Comparison of ENCODE assay signal across 11 cellular contexts in the genomic region with DNA sequence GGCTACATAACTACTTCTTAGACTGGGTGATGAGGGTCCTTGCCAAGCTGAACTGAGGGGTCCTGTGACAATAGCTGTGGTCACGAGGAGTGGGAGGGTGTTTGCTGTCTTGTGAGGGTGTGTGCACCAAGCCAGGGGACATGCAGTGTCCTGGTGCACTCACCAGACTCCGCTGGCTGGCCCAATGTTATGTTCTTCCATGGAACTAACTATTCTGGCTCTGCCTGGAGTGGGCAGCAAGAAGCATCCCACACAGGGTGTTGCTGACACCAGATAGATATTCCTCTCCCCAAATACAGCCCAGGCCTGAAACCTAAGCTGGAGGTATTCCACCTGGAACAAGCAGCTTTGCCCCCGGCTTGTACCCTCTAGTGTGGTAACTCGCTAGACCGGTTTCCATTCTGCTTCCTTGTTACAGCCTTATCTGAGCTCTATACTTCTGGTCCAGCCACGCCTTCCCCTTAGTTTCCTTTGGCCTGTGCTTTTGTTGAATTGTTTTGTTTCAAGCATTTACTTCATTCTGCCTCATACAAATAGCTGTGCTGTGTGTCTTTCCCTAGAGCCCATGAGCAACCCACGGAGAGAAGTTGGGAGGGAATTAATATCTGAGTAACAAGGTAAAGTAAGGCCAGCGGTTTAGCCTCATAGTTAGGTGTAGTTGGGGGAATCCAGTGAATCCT. TPM values are rescaled to one million over a fixed set of nuclear protein-coding genes. Genes with fewer than 3 reads are reported as not detected.
DNase-seq lines count a peak whose midpoint lies in the region; ATAC-seq and TF ChIP-seq lines count a peak whose summit lies in the region.
"Had no signal": no experiment of that assay in that cellular context is flagged by ENCODE, and none has a peak within 500 bp of the region (broad histone marks: within the 10 kb centered on the region; RNA-seq: fewer than 3 reads in every experiment).

No MANE protein-coding gene starts in this region.

- no peaks in the 10 kb centered on the region for H4K20me1 ChIP-seq in MM.1S (ENCODE audit: insufficient read depth, low read length)

- H3K9me3 Mint-ChIP-seq in CD4-positive, CD25-positive, alpha-beta regulatory T cell, result no peaks in the 10 kb centered on the region
- no peaks in the 10 kb centered on the region for H3K9me3 Mint-ChIP-seq in central memory CD8-positive, alpha-beta T cell
- H3K9me3 Mint-ChIP-seq in naive B cell, result no peaks in the 10 kb centered on the region
- H3K9me3 Mint-ChIP-seq: brain had no signal

- H3K36me3 ChIP-seq in CD4-positive, CD25-positive, alpha-beta regulatory T cell (ENCODE audit: control insufficient read depth, insufficient read depth, low read length), result no peaks in the 10 kb centered on the region
- no peaks in the 10 kb centered on the region for H3K36me3 ChIP-seq in MM.1S (replicated peaks; ENCODE audit: insufficient read depth, low read length)

- H3K9me3 ChIP-seq in CD4-positive, CD25-positive, alpha-beta regulatory T cell (ENCODE audit: control insufficient read depth in 2 of 2, low read length in 2 of 2), result no peaks in the 10 kb centered on the region
- no peaks in the 10 kb centered on the region for H3K9me3 ChIP-seq in MM.1S (replicated peaks; ENCODE audit: insufficient read depth, low read length)

- peak overlapping the region; percentile 55 for H3K9ac ChIP-seq in MM.1S (ENCODE audit: low read length)

- no peak for ATAC-seq in CD4-positive, CD25-positive, alpha-beta regulatory T cell (ENCODE audit: low read depth in 2 of 2)
- no peak for ATAC-seq in central memory CD8-positive, alpha-beta T cell (replicated peaks; ENCODE audit: extremely low read depth, poor library complexity, severe bottlenecking)
- no peak for ATAC-seq in naive B cell (ENCODE audit: low read depth in 2 of 2)

- intact Hi-C loops in posterior cingulate gyrus (cut with DNase I), result no loop called here

- H3K4me1 ChIP-seq in CD4-positive, CD25-positive, alpha-beta regulatory T cell (ENCODE audit: control insufficient read depth, insufficient read depth, low read length, poor library complexity, severe bottlenecking), result no peaks in the 10 kb centered on the region
- H3K4me1 ChIP-seq in MM.1S (ENCODE audit: low read length), result peaks cover 28% of the 10 kb centered on the region

- no peaks in the 10 kb centered on the region for H3K9me2 ChIP-seq in MM.1S (replicated peaks; ENCODE audit: insufficient read depth, low read length)

- no peak overlapping the region for H3K4me3 ChIP-seq in CD4-positive, CD25-positive, alpha-beta regulatory T cell (ENCODE audit: low read depth, low read length)
- H3K4me3 ChIP-seq in MM.1S (ENCODE audit: low read length), result no peak overlapping the region

- H3F3A ChIP-seq in MM.1S (ENCODE audit: insufficient read depth, low read length), result peaks cover 16% of the 10 kb centered on the region

- peaks cover 7% of the 10 kb centered on the region for H3K27me3 Mint-ChIP-seq in CD4-positive, CD25-positive, alpha-beta regulatory T cell
- H3K27me3 Mint-ChIP-seq in central memory CD8-positive, alpha-beta T cell, result no peaks in the 10 kb centered on the region
- H3K27me3 Mint-ChIP-seq in naive B cell, result no peaks in the 10 kb centered on the region

- peak overlapping the region; percentile 66 for H3K4me2 ChIP-seq in MM.1S (ENCODE audit: low read depth, low read length)

- H3K27ac Mint-ChIP-seq in CD4-positive, CD25-positive, alpha-beta regulatory T cell, result peak overlapping the region in 2 of 3 donors; percentile 3 to 26
- peak overlapping the region; percentile 73 for H3K27ac Mint-ChIP-seq in central memory CD8-positive, alpha-beta T cell (ENCODE audit: low read depth)
- peak overlapping the region; percentile 98 to 99 (median 98) for H3K27ac Mint-ChIP-seq in naive B cell

- DNase-seq in CD4-positive, CD25-positive, alpha-beta regulatory T cell, result no peak
- DNase-seq in MM.1S, result no peak
- DNase-seq in central memory CD8-positive, alpha-beta T cell (ENCODE audit: low spot score in 2 of 2), result no peak
- DNase-seq in naive B cell, result no peak
- DNase-seq in SKM-1 treated with dmso at 0.1 percent for 144 hours (lab: John Stamatoyannopoulos, UW; ENCODE audit: unreplicated experiment), result no peak
- DNase-seq in GM19240 (ENCODE audit: insufficient read length, low spot score), result no peak
- no peak for DNase-seq in amniotic stem cell (lab: John Stamatoyannopoulos, UW)
- no peak for DNase-seq in posterior cingulate gyrus
- DNase-seq: NCI-H69 had no signal

- no peaks in the 10 kb centered on the region for H3K36me3 Mint-ChIP-seq in CD4-positive, CD25-positive, alpha-beta regulatory T cell
- peaks cover 2% of the 10 kb centered on the region for H3K36me3 Mint-ChIP-seq in central memory CD8-positive, alpha-beta T cell (ENCODE audit: insufficient read depth)
- no peaks in the 10 kb centered on the region for H3K36me3 Mint-ChIP-seq in naive B cell
- H3K36me3 Mint-ChIP-seq: brain had no signal

- H3K27ac ChIP-seq in CD4-positive, CD25-positive, alpha-beta regulatory T cell (ENCODE audit: insufficient read depth, low read length, poor library complexity, severe bottlenecking), result no peak overlapping the region
- H3K27ac ChIP-seq in MM.1S (ENCODE audit: low read length), result peak overlapping the region; percentile 90

- no peak for TF ChIP-seq CTCF in MM.1S (IDR thresholded peaks at IDR 0.05; ENCODE audit: low read length)

- no peak overlapping the region for H3K4me3 Mint-ChIP-seq in CD4-positive, CD25-positive, alpha-beta regulatory T cell
- no peak overlapping the region for H3K4me3 Mint-ChIP-seq in central memory CD8-positive, alpha-beta T cell
- peak overlapping the region in 5 of 8 donors; percentile 16 to 71 (median 26) for H3K4me3 Mint-ChIP-seq in naive B cell
- H3K4me3 Mint-ChIP-seq: brain had no signal

- H3K27me3 ChIP-seq in CD4-positive, CD25-positive, alpha-beta regulatory T cell (ENCODE audit: control insufficient read depth, insufficient read depth, low read length), result no peaks in the 10 kb centered on the region
- H3K27me3 ChIP-seq in MM.1S (replicated peaks; ENCODE audit: insufficient read depth, low read length), result no peaks in the 10 kb centered on the region

- H3K4me1 Mint-ChIP-seq in CD4-positive, CD25-positive, alpha-beta regulatory T cell, result peaks cover 0 to 16% (median 3%) of the 10 kb centered on the region in 4 donors
- peaks cover 20% of the 10 kb centered on the region for H3K4me1 Mint-ChIP-seq in central memory CD8-positive, alpha-beta T cell
- peaks cover 29 to 66% (median 44%) of the 10 kb centered on the region in 3 donors for H3K4me1 Mint-ChIP-seq in naive B cell
- H3K4me1 Mint-ChIP-seq: brain had no signal

- H3K79me2 ChIP-seq in MM.1S (ENCODE audit: low read length), result no peaks in the 10 kb centered on the region

- peak overlapping the region; percentile 41 for H2AFZ ChIP-seq in MM.1S (ENCODE audit: low read length)

RNA-seq across cellular contexts. Expression of a gene that starts 14.7 kb away (rescaled TPM):
- 105 TPM for total RNA-seq in CD4-positive, CD25-positive, alpha-beta regulatory T cell
- 100 to 1,000 TPM; 124 to 147 (median 131) TPM for polyA plus RNA-seq in CD4-positive, CD25-positive, alpha-beta regulatory T cell
- polyA plus RNA-seq in naive B cell (ENCODE audit: low read depth in 6 of 6), result 100 to 1,000 TPM; 143 to 230 (median 167) TPM
- total RNA-seq: kidney epithelial cell had no signal

RNA-seq across cellular contexts. Expression of a gene that starts 42.2 kb away (rescaled TPM):
- 0.76 TPM for total RNA-seq in CD4-positive, CD25-positive, alpha-beta regulatory T cell
- under 1 TPM; 0.07 to 0.88 (median 0.15) TPM for polyA plus RNA-seq in CD4-positive, CD25-positive, alpha-beta regulatory T cell
- polyA plus RNA-seq in naive B cell (ENCODE audit: low read depth in 6 of 6), result 1 to 10 TPM in 5 of 6 donors, not detected in 1; 1.2 to 5.3 (median 3.0) TPM

Comparison
In these comparisons a context has a peak if more than half of its experiments do, and no peak if none do; other contexts are left out.
1. H3K27ac Mint-ChIP-seq: peak in every context shown above with its lines; median percentile 98 in naive B cell; 73 in central memory CD8-positive, alpha-beta T cell; 14 in CD4-positive, CD25-positive, alpha-beta regulatory T cell.
2. H3K4me3 Mint-ChIP-seq: peak in naive B cell (5 of 8); none in CD4-positive, CD25-positive, alpha-beta regulatory T cell (0 of 4) and central memory CD8-positive, alpha-beta T cell (single experiment).